ENCODE assay signal across 1 cellular context in the genomic region with DNA sequence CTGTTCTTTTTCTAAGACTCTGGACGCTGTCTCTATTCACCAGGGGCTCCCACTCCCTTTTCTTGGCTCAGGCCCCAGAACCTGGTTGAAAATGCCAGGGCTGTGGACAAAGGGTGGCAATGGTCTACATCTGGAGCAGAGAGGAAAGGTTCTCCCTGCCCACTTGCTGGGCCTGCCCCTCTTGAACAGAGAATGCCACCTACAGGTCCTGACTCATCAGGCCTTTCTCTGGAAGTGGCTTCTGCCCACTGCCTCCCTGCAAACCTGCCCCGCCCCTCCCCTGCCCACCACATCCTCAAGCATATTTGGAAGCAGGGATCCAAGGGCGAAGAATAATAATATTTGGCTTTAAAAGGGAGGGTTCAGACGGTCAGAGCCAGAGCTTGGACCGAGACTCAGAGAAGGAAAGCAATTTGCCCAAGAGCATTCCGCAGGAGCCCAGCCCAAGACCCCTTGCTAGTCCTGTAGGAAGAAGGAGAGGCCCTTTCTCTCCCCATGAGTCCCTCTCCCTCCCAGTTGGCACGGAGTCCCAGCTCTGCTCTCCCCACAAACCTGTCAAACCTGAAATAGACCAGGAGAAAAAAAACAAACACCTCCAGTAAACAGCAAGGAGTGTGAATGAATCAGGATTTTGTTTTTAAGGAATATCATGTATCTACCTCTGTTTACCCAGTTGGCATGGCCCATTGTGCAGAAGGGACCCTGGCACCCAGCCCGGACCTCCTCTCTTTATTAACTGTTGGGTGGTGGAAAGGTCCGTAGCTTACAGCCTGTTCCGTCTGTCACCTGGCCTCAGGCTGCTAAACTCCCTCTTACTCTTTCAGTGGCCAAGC.
TF ChIP-seq lines count a peak whose summit lies in the region.

No MANE protein-coding gene starts in this region.

TF ChIP-seq in GM23338, 12 proteins besides CTCF, POLR2A, EP300 and RAD21 (continued from another document):
- TF ChIP-seq, protein P1, sequence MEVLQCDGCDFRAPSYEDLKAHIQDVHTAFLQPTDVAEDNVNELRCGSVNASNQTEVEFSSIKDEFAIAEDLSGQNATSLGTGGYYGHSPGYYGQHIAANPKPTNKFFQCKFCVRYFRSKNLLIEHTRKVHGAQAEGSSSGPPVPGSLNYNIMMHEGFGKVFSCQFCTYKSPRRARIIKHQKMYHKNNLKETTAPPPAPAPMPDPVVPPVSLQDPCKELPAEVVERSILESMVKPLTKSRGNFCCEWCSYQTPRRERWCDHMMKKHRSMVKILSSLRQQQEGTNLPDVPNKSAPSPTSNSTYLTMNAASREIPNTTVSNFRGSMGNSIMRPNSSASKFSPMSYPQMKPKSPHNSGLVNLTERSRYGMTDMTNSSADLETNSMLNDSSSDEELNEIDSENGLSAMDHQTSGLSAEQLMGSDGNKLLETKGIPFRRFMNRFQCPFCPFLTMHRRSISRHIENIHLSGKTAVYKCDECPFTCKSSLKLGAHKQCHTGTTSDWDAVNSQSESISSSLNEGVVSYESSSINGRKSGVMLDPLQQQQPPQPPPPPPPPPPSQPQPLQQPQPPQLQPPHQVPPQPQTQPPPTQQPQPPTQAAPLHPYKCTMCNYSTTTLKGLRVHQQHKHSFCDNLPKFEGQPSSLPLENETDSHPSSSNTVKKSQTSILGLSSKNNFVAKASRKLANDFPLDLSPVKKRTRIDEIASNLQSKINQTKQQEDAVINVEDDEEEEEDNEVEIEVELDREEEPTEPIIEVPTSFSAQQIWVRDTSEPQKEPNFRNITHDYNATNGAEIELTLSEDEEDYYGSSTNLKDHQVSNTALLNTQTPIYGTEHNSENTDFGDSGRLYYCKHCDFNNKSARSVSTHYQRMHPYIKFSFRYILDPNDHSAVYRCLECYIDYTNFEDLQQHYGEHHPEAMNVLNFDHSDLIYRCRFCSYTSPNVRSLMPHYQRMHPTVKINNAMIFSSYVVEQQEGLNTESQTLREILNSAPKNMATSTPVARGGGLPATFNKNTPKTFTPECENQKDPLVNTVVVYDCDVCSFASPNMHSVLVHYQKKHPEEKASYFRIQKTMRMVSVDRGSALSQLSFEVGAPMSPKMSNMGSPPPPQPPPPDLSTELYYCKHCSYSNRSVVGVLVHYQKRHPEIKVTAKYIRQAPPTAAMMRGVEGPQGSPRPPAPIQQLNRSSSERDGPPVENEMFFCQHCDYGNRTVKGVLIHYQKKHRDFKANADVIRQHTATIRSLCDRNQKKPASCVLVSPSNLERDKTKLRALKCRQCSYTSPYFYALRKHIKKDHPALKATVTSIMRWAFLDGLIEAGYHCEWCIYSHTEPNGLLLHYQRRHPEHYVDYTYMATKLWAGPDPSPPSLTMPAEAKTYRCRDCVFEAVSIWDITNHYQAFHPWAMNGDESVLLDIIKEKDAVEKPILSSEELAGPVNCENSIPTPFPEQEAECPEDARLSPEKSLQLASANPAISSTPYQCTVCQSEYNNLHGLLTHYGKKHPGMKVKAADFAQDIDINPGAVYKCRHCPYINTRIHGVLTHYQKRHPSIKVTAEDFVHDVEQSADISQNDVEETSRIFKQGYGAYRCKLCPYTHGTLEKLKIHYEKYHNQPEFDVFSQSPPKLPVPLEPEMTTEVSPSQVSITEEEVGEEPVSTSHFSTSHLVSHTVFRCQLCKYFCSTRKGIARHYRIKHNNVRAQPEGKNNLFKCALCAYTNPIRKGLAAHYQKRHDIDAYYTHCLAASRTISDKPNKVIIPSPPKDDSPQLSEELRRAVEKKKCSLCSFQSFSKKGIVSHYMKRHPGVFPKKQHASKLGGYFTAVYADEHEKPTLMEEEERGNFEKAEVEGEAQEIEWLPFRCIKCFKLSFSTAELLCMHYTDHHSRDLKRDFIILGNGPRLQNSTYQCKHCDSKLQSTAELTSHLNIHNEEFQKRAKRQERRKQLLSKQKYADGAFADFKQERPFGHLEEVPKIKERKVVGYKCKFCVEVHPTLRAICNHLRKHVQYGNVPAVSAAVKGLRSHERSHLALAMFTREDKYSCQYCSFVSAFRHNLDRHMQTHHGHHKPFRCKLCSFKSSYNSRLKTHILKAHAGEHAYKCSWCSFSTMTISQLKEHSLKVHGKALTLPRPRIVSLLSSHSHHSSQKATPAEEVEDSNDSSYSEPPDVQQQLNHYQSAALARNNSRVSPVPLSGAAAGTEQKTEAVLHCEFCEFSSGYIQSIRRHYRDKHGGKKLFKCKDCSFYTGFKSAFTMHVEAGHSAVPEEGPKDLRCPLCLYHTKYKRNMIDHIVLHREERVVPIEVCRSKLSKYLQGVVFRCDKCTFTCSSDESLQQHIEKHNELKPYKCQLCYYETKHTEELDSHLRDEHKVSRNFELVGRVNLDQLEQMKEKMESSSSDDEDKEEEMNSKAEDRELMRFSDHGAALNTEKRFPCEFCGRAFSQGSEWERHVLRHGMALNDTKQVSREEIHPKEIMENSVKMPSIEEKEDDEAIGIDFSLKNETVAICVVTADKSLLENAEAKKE (CRISPR knock-in tag; IDR thresholded peaks at IDR 0.05): no peak
- TF ChIP-seq NANOG (IDR thresholded peaks at IDR 0.05; ENCODE audit: borderline replicate concordance): no peak
- TF ChIP-seq STAT1 (IDR thresholded peaks at IDR 0.05; ENCODE audit: unreplicated experiment): no peak
